ENCODE assay signal across 8 cellular contexts in the genomic region with DNA sequence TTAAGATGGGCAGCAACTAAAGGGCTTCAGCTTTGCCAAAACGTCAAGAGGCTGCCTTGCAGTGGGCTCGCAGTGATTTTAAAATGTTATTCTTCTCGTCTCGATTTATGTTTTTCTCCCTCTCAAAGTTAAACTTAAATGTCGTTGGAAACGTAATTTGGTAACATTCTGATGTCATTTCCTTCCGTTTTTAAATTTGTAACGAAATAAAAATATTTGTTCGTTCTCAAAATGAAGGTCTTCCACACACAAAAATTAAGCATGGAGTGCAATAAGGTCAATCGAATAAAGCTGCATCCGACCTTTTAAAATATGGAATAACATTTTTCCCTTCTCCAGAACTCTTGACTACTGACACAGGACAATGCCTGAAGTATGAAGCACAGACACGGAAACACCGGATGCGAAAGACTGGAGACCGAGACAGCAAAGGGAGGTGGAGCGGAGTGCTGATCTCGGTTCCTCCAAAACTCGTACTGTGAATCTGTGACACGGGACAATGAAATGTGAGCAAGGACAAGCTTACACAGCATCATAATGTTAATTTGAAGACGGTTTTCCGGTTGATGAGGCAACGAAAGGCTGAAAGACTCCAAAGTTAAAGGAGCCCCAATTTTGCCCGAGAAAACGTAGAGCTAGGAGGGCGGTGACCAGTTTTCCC. TPM values are rescaled to one million over a fixed set of nuclear protein-coding genes. Genes with fewer than 3 reads are reported as not detected.
DNase-seq lines count a peak whose midpoint lies in the region; ATAC-seq lines count a peak whose summit lies in the region.

No MANE protein-coding gene starts in this region.

- intact Hi-C loops in left cardiac atrium (cut with DNase I): no loop called here

- peak in 5 of 6 experiments; percentile 14 to 79 (median 52) for DNase-seq in stimulated activated naive CD4-positive, alpha-beta T cell (lab: John Stamatoyannopoulos, UW)
- DNase-seq in stimulated activated naive CD4-positive, alpha-beta T cell treated with Interleukin-2 at 50 U/mL for 16 hours (lab: John Stamatoyannopoulos, UW): no peak
- peak; percentile 12 for DNase-seq in OCI-M1 (lab: John Stamatoyannopoulos, UW)
- peak; percentile 27 for DNase-seq in amniotic stem cell (lab: John Stamatoyannopoulos, UW)
- DNase-seq in left cardiac atrium: no peak
- DNase-seq in pons (ENCODE audit: low spot score): peak; percentile 56
- DNase-seq in NCI-H2196 (lab: John Stamatoyannopoulos, UW; ENCODE audit: unreplicated experiment): no peak

- ATAC-seq in HG02981 (IDR thresholded peaks at IDR 0.05; ENCODE audit: unreplicated experiment) (peak; percentile 31), left cardiac atrium (peak; percentile 25 to 69)

RNA-seq across cellular contexts. Expression of gene MTMR6, which starts 0.8 kb away (rescaled TPM):
- 10 to 100 TPM; 13.3 to 17.5 TPM for total RNA-seq in left cardiac atrium

RNA-seq across cellular contexts. Expression of gene NUP58, which starts 15.0 kb away (rescaled TPM):
- total RNA-seq in left cardiac atrium: 10 to 100 TPM; 24.7 to 34.2 TPM

Comparison
In these comparisons a context has a peak if more than half of its experiments do, and no peak if none do; other contexts are left out.
1. DNase-seq: peak in stimulated activated naive CD4-positive, alpha-beta T cell (5 of 6), OCI-M1 (single experiment), amniotic stem cell (single experiment) and pons (single experiment); none in stimulated activated naive CD4-positive, alpha-beta T cell treated with Interleukin-2 at 50 U/mL for 16 hours (single experiment), left cardiac atrium (single experiment) and NCI-H2196 (single experiment).